Comparison of ENCODE assay signal across 1 cellular context in the genomic region with DNA sequence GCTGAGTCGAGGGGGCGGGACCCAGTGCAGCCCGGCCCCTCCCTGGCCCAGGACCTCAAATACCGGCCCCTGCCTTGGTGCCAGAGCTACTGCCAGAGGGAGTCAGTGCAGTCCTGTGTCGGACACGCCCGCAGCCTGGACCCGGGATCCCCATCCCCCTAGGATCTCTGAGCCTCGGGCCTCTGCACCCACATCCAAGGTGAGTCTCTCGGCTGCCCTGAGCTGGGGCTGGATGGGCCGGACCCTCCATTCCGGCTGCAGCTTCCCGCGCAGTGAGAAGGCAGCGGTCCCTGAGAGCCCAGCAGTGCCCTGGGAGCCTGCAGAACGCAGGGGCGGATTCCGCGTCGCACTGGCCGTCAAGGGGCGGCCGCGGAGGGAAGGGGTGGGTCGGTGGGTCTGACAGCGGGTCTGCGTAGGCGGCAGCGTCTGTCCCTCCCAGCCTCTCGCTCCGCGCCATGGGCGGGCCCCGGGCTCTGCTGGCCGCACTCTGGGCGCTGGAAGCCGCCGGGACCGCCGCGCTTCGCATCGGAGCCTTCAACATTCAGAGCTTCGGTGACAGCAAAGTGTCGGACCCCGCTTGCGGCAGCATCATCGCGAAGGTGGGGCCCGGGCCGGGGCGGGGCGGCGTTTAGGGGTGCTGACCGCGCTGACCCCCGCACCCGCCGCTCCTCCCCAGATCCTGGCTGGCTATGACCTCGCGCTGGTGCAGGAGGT.
TF ChIP-seq lines count a peak whose summit lies in the region.

A gene with protein sequence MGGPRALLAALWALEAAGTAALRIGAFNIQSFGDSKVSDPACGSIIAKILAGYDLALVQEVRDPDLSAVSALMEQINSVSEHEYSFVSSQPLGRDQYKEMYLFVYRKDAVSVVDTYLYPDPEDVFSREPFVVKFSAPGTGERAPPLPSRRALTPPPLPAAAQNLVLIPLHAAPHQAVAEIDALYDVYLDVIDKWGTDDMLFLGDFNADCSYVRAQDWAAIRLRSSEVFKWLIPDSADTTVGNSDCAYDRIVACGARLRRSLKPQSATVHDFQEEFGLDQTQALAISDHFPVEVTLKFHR (plus strand): TSS at position 83 of the 714 bp plus-strand sequence. CDS start 373 bp downstream, at position 456.

TF ChIP-seq in K562, 482 proteins besides CTCF, POLR2A, EP300 and RAD21 (continues in another document):
- TF ChIP-seq, protein P1, sequence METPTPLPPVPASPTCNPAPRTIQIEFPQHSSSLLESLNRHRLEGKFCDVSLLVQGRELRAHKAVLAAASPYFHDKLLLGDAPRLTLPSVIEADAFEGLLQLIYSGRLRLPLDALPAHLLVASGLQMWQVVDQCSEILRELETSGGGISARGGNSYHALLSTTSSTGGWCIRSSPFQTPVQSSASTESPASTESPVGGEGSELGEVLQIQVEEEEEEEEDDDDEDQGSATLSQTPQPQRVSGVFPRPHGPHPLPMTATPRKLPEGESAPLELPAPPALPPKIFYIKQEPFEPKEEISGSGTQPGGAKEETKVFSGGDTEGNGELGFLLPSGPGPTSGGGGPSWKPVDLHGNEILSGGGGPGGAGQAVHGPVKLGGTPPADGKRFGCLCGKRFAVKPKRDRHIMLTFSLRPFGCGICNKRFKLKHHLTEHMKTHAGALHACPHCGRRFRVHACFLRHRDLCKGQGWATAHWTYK (CRISPR knock-in tag; IDR thresholded peaks at IDR 0.05) = no peak
- no peak for TF ChIP-seq ZNF146 (CRISPR knock-in tag; IDR thresholded peaks at IDR 0.05; ENCODE audit: unreplicated experiment)
- TF ChIP-seq GABPB2 (CRISPR knock-in tag; conservative IDR thresholded peaks at IDR 0.05) = no peak
- peak; percentile 84 for TF ChIP-seq POLR2G (IDR thresholded peaks at IDR 0.05; ENCODE audit: low read depth, low read length)
- no peak for TF ChIP-seq CCNT2 (IDR thresholded peaks at IDR 0.05; ENCODE audit: borderline replicate concordance, extremely low read depth, insufficient read length, low read depth, low read length)
- TF ChIP-seq MTA3 (IDR thresholded peaks at IDR 0.05; ENCODE audit: borderline replicate concordance) = no peak
- peak; percentile 86 for TF ChIP-seq RBM22 (IDR thresholded peaks at IDR 0.05; ENCODE audit: low read depth, low read length, poor library complexity, severe bottlenecking)
- no peak for TF ChIP-seq ZNF165 (CRISPR knock-in tag; IDR thresholded peaks at IDR 0.05; ENCODE audit: borderline replicate concordance)
- TF ChIP-seq GABPB1 (CRISPR knock-in tag; IDR thresholded peaks at IDR 0.05) = no peak
- TF ChIP-seq, protein P2, sequence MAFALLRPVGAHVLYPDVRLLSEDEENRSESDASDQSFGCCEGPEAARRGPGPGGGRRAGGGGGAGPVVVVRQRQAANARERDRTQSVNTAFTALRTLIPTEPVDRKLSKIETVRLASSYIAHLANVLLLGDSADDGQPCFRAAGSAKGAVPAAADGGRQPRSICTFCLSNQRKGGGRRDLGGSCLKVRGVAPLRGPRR (CRISPR knock-in tag; IDR thresholded peaks at IDR 0.05) = no peak
- peak; percentile 66; the same call in 1 of the 2 replicates for TF ChIP-seq CBX1 (IDR thresholded peaks at IDR 0.05; ENCODE audit: low read depth)
- TF ChIP-seq THAP7 (CRISPR knock-in tag; IDR thresholded peaks at IDR 0.05) = no peak
- TF ChIP-seq, protein P3, sequence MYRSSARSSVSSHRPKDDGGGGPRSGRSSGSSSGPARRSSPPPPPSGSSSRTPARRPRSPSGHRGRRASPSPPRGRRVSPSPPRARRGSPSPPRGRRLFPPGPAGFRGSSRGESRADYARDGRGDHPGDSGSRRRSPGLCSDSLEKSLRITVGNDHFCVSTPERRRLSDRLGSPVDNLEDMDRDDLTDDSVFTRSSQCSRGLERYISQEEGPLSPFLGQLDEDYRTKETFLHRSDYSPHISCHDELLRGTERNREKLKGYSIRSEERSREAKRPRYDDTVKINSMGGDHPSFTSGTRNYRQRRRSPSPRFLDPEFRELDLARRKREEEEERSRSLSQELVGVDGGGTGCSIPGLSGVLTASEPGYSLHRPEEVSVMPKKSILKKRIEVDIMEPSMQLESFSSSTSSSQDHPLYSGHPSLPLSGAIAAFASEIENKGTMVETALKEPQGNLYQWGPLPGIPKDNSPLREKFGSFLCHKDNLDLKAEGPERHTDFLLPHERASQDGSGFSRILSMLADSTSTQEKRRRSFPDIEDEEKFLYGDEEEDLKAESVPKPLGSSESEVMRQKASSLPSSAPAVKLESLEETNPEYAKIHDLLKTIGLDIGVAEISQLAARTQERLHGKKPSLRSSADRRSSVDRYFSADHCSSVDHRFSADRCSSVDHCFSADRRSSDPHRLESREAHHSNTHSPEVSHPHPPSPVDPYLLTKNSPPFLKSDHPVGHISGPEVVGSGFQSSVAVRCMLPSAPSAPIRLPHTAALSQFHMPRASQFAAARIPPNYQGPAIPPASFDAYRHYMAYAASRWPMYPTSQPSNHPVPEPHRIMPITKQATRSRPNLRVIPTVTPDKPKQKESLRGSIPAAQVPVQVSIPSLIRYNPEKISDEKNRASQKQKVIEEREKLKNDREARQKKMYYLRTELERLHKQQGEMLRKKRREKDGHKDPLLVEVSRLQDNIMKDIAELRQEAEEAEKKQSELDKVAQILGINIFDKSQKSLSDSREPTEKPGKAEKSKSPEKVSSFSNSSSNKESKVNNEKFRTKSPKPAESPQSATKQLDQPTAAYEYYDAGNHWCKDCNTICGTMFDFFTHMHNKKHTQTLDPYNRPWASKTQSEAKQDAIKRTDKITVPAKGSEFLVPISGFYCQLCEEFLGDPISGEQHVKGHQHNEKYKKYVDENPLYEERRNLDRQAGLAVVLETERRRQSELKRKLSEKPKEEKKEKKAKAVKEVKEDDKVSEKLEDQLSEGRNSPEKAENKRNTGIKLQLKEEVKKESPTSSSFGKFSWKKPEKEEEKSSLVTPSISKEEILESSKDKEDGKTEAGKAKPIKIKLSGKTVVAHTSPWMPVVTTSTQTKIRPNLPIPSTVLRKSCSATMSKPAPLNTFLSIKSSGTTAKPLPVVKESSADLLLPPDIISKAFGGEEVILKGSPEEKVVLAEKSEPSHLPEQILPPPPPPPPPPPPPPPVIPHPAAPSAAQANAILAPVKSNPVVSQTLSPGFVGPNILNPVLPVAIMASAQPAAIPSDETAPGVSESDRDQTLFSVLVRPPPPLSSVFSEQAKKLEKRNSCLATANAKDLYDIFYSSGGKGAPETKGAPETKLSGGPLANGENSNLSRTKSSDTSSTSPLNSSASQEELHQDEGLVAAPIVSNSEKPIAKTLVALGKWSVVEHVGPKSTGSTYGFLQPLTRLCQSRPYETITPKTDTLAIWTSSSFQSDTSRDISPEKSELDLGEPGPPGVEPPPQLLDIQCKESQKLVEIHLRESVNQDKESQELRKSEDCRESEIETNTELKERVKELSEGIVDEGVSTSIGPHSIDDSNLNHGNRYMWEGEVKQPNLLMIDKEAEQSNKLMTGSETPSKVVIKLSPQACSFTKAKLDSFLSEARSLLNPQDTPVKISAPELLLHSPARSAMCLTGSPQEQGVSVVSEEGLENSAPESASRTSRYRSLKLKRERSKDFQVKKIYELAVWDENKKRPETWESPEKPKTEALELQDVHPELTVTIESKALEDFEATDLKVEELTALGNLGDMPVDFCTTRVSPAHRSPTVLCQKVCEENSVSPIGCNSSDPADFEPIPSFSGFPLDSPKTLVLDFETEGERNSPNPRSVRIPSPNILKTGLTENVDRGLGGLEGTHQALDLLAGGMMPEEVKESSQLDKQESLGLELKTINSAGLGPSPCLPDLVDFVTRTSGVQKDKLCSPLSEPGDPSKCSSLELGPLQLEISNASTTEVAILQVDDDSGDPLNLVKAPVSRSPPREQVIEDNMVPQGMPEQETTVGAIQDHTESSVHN (IDR thresholded peaks at IDR 0.05; ENCODE audit: borderline replicate concordance in 1 of 2, low read depth in 1 of 2) = no peak
- TF ChIP-seq ZC3H8 (IDR thresholded peaks at IDR 0.05) = no peak
- no peak for TF ChIP-seq MBD2 (IDR thresholded peaks at IDR 0.05; ENCODE audit: borderline replicate concordance, low read depth)
- TF ChIP-seq GTF3C2 (IDR thresholded peaks at IDR 0.05; ENCODE audit: borderline replicate concordance, extremely low read depth, insufficient read length) = no peak
- peak; percentile 28; the same call in 1 of the 2 replicates for TF ChIP-seq SUPT5H (IDR thresholded peaks at IDR 0.05)
- no peak for TF ChIP-seq MCM7 (IDR thresholded peaks at IDR 0.05)
- TF ChIP-seq ZNF778 (CRISPR knock-in tag; IDR thresholded peaks at IDR 0.05) = no peak
- TF ChIP-seq PTTG1 (tag; IDR thresholded peaks at IDR 0.05; ENCODE audit: low read depth) = no peak
- TF ChIP-seq, protein P4, sequence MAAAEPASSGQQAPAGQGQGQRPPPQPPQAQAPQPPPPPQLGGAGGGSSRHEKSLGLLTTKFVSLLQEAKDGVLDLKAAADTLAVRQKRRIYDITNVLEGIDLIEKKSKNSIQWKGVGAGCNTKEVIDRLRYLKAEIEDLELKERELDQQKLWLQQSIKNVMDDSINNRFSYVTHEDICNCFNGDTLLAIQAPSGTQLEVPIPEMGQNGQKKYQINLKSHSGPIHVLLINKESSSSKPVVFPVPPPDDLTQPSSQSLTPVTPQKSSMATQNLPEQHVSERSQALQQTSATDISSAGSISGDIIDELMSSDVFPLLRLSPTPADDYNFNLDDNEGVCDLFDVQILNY (CRISPR knock-in tag; IDR thresholded peaks at IDR 0.05) = no peak
- TF ChIP-seq ZBTB7A (IDR thresholded peaks at IDR 0.05; ENCODE audit: borderline replicate concordance, control insufficient read depth, low read depth, low read length) = peak; percentile 7; the same call in 1 of the 2 replicates
- no peak for TF ChIP-seq RBM14 (IDR thresholded peaks at IDR 0.05; ENCODE audit: borderline replicate concordance, insufficient read depth, low read depth, low read length)
- TF ChIP-seq IRF9 (tag; IDR thresholded peaks at IDR 0.05) = no peak
- TF ChIP-seq, protein P5, sequence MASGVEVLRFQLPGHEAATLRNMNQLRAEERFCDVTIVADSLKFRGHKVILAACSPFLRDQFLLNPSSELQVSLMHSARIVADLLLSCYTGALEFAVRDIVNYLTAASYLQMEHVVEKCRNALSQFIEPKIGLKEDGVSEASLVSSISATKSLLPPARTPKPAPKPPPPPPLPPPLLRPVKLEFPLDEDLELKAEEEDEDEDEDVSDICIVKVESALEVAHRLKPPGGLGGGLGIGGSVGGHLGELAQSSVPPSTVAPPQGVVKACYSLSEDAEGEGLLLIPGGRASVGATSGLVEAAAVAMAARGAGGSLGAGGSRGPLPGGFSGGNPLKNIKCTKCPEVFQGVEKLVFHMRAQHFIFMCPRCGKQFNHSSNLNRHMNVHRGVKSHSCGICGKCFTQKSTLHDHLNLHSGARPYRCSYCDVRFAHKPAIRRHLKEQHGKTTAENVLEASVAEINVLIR (CRISPR knock-in tag; IDR thresholded peaks at IDR 0.05) = no peak
- TF ChIP-seq, protein P6, sequence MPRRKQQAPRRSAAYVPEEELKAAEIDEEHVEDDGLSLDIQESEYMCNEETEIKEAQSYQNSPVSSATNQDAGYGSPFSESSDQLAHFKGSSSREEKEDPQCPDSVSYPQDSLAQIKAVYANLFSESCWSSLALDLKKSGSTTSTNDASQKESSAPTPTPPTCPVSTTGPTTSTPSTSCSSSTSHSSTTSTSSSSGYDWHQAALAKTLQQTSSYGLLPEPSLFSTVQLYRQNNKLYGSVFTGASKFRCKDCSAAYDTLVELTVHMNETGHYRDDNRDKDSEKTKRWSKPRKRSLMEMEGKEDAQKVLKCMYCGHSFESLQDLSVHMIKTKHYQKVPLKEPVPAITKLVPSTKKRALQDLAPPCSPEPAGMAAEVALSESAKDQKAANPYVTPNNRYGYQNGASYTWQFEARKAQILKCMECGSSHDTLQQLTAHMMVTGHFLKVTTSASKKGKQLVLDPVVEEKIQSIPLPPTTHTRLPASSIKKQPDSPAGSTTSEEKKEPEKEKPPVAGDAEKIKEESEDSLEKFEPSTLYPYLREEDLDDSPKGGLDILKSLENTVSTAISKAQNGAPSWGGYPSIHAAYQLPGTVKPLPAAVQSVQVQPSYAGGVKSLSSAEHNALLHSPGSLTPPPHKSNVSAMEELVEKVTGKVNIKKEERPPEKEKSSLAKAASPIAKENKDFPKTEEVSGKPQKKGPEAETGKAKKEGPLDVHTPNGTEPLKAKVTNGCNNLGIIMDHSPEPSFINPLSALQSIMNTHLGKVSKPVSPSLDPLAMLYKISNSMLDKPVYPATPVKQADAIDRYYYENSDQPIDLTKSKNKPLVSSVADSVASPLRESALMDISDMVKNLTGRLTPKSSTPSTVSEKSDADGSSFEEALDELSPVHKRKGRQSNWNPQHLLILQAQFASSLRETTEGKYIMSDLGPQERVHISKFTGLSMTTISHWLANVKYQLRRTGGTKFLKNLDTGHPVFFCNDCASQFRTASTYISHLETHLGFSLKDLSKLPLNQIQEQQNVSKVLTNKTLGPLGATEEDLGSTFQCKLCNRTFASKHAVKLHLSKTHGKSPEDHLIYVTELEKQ (CRISPR knock-in tag; IDR thresholded peaks at IDR 0.05) = no peak
- TF ChIP-seq KDM4B (IDR thresholded peaks at IDR 0.05; ENCODE audit: borderline replicate concordance in 2 of 2, low read depth in 1 of 2) = no peak
- TF ChIP-seq SMARCA4 (IDR thresholded peaks at IDR 0.05) = no peak
- no peak for TF ChIP-seq MEF2D (tag; conservative IDR thresholded peaks at IDR 0.05; ENCODE audit: low read depth)
- TF ChIP-seq TGIF2 (CRISPR knock-in tag; IDR thresholded peaks at IDR 0.05) = 0 out of 2 replicates have a peak, but pooled peaks have one; percentile 26
